In the genomic region with DNA sequence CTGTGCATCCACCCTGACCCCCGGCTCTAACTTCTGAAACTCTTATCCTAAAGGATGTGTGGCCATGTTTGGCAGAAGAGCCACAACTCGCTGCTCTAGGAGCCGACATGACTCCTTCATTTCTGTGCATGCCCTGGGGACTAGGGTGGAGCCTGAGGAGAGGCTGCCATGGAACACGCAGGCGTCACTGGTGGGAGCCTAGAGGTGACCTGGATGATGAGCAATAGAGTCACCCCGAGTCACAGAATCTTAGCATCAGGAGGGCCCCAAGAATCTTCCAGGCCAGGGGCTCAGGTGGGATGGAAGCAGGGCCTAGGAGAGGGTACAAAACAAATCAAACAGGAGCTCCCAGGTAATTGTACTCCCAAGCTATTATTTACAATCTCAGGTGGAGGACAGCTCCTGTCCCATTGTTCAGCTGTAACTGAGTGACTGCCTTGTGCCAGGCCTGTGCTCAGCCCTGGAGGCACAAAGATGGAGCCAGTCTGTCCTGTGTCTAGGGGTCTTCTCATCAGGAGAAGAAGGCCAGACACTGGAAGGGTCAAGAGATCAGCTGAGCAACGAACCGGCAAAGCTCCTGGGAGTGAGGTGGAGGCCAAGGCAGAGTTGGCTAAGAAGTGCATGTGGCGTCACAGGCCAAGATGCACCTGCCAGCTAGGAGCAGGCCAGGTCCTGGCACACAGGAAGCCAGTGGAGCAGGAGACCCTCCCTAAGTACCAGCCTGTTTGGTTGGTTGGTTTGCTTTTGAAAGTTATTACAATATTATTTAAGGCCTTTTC, we compare ENCODE assay signal across 12 cellular contexts. TPM values are rescaled to one million over a fixed set of nuclear protein-coding genes. Genes with fewer than 3 reads are reported as not detected.
DNase-seq lines count a peak whose midpoint lies in the region; ATAC-seq and TF ChIP-seq lines count a peak whose summit lies in the region.
"Had no signal": no experiment of that assay in that cellular context is flagged by ENCODE, and none has a peak within 500 bp of the region (broad histone marks: within the 10 kb centered on the region; RNA-seq: fewer than 3 reads in every experiment).

No MANE protein-coding gene starts in this region.

- H3K9me3 ChIP-seq in CD8-positive, alpha-beta T cell (ENCODE audit: low read length), result no peaks in the 10 kb centered on the region
- H3K9me3 ChIP-seq in left lung (no peaks in the 10 kb centered on the region), skeletal muscle tissue (ENCODE audit: control insufficient read depth in 3 of 3, low read length in 3 of 3) (no peaks in the 10 kb centered on the region)

- no peaks in the 10 kb centered on the region for H3K36me3 ChIP-seq in CD8-positive, alpha-beta T cell (ENCODE audit: insufficient read depth, low read length)
- peaks cover 0 to 43% of the 10 kb centered on the region in 2 donors for H3K36me3 ChIP-seq in left lung
- peaks cover 16 to 25% (median 21%) of the 10 kb centered on the region in 3 donors for H3K36me3 ChIP-seq in skeletal muscle tissue (ENCODE audit: control insufficient read depth in 3 of 3, insufficient read depth in 3 of 3, low read length in 3 of 3)

- no peak overlapping the region for H3K4me3 Mint-ChIP-seq in CD8-positive, alpha-beta T cell
- H3K4me3 Mint-ChIP-seq: neural crest cell had no signal

- H3K9ac ChIP-seq in skeletal muscle tissue (ENCODE audit: low read depth in 1 of 3, low read length in 3 of 3), result peak overlapping the region in 1 of 3 donors; percentile 79

- TF ChIP-seq CTCF in CD8-positive, alpha-beta T cell (IDR thresholded peaks at IDR 0.05), result no peak
- no peak for TF ChIP-seq CTCF in left lung (IDR thresholded peaks at IDR 0.05)

- no peak overlapping the region for H3K4me3 ChIP-seq in CD8-positive, alpha-beta T cell (ENCODE audit: low read depth, low read length)
- H3K4me3 ChIP-seq in left lung (no peak overlapping the region), skeletal muscle tissue (ENCODE audit: low read length in 3 of 3) (no peak overlapping the region)

- no peaks in the 10 kb centered on the region for H3K9me3 Mint-ChIP-seq in CD8-positive, alpha-beta T cell
- H3K9me3 Mint-ChIP-seq: neural crest cell had no signal

- peaks cover 30% of the 10 kb centered on the region for H3K4me1 Mint-ChIP-seq in CD8-positive, alpha-beta T cell (ENCODE audit: low read depth)

- peaks cover 26% of the 10 kb centered on the region for H3K4me1 ChIP-seq in CD8-positive, alpha-beta T cell (ENCODE audit: insufficient read depth, low read length)
- peaks cover 3 to 60% of the 10 kb centered on the region in 2 donors for H3K4me1 ChIP-seq in left lung
- peaks cover 68% of the 10 kb centered on the region in 3 donors for H3K4me1 ChIP-seq in skeletal muscle tissue (ENCODE audit: control insufficient read depth in 3 of 3, insufficient read depth in 3 of 3, low read length in 3 of 3)

- H3K27me3 ChIP-seq in CD8-positive, alpha-beta T cell (ENCODE audit: insufficient read depth, low read length), result no peaks in the 10 kb centered on the region
- H3K27me3 ChIP-seq in left lung, result no peaks in the 10 kb centered on the region
- H3K27me3 ChIP-seq in skeletal muscle tissue (ENCODE audit: control insufficient read depth in 3 of 3, insufficient read depth in 3 of 3, low read length in 3 of 3), result no peaks in the 10 kb centered on the region

- CTCF ChIA-PET in CD8-positive, alpha-beta T cell (lab: Charles Lee), result interaction anchor here (0.6 to 2.4 kb wide), 4 partner anchors 8 to 13 kb away, joined by 3 to 11 read pairs (median 3); no protein-coding TSS in a partner anchor

- H3K27ac ChIP-seq in CD8-positive, alpha-beta T cell (ENCODE audit: low read depth, low read length), result no peak overlapping the region
- H3K27ac ChIP-seq in angular gyrus (ENCODE audit: low read depth, low read length) (peak overlapping the region; percentile 95), left lung (peak overlapping the region; percentile 73 to 79), skeletal muscle tissue (ENCODE audit: low read depth, low read length) (peak overlapping the region; percentile 92)

- H3K27me3 Mint-ChIP-seq in CD8-positive, alpha-beta T cell (ENCODE audit: low read depth), result no peaks in the 10 kb centered on the region

- no peaks in the 10 kb centered on the region for H3K36me3 Mint-ChIP-seq in CD8-positive, alpha-beta T cell

- no peak for DNase-seq in CD8-positive, alpha-beta T cell
- no peak for DNase-seq in left lung
- no peak for DNase-seq in activated CD4-positive, alpha-beta T cell treated with anti-CD3 and anti-CD28 coated beads, Interleukin-2, amount 50 U/mL, for 4 hours
- DNase-seq in NCI-H510A treated with DMSO at 0.1 percent for 48 hours (lab: John Stamatoyannopoulos, UW), result no peak
- DNase-seq: activated effector memory CD4-positive, alpha-beta T cell treated with Interleukin-2 at 50 U/mL for 16 hours; NCI-H187 treated with DMSO at 0.1 percent for 48 hours; stimulated activated CD4-positive, alpha-beta T cell treated with anti-CD3 and anti-CD28 coated beads, Interleukin-4, amount 100 ng/mL, for 4 hours had no signal

- H3K27ac Mint-ChIP-seq in CD8-positive, alpha-beta T cell, result peak overlapping the region; percentile 37

- no peak for ATAC-seq in CD8-positive, alpha-beta T cell
- no peak for ATAC-seq in left lung
- no peak for ATAC-seq in GM21723 (IDR thresholded peaks at IDR 0.05; ENCODE audit: unreplicated experiment)
- no peak for ATAC-seq in GM21381 (IDR thresholded peaks at IDR 0.05; ENCODE audit: unreplicated experiment)

- POLR2A ChIA-PET in CD8-positive, alpha-beta T cell (lab: Charles Lee), result no interaction called here

- intact Hi-C loops in CD8-positive, alpha-beta T cell (cut with DNase I, micrococcal nuclease), result loop anchor here in 1 of 2 experiments (10.0 kb wide), 1 partner anchor 1290 kb away; the partner anchor contains the start of gene ANTXRL
- intact Hi-C loops in left lung (cut with DNase I), result no loop called here

RNA-seq across cellular contexts. Expression of gene ZNF22, which starts 5.8 kb away (rescaled TPM):
- 10 to 100 TPM; 26.5 to 29.6 TPM for total RNA-seq in CD8-positive, alpha-beta T cell
- total RNA-seq in left lung (10 to 100 TPM; 19.3 to 24.0 TPM), skeletal muscle tissue (25.6 TPM)

RNA-seq across cellular contexts. Expression of gene DEPP1, which starts 16.3 kb away (rescaled TPM):
- not detected for total RNA-seq in CD8-positive, alpha-beta T cell
- total RNA-seq in left lung, result 10 to 100 TPM; 25.4 to 33.9 TPM
- 12.5 TPM for total RNA-seq in skeletal muscle tissue

RNA-seq across cellular contexts. Expression of gene RASSF4, which starts 35.3 kb away (rescaled TPM):
- under 1 TPM; 0.30 to 0.31 TPM for total RNA-seq in CD8-positive, alpha-beta T cell
- total RNA-seq in left lung (10 to 100 TPM; 52.2 to 54.7 TPM), skeletal muscle tissue (21.4 TPM)

Comparison
In these comparisons a context has a peak if more than half of its experiments do, and no peak if none do; other contexts are left out.
1. RNA of gene DEPP1, which starts 16.3 kb away (total RNA-seq): 25.4 to 33.9 TPM in left lung and 12.5 TPM in skeletal muscle tissue (single experiment); not detected in CD8-positive, alpha-beta T cell; every median in the first group is over 10 times any median in the second.
2. RNA of gene RASSF4, which starts 35.3 kb away (total RNA-seq): 52.2 to 54.7 TPM in left lung and 21.4 TPM in skeletal muscle tissue (single experiment); 0.30 to 0.31 TPM in CD8-positive, alpha-beta T cell; every median in the first group is over 10 times any median in the second.